In the genomic region with DNA sequence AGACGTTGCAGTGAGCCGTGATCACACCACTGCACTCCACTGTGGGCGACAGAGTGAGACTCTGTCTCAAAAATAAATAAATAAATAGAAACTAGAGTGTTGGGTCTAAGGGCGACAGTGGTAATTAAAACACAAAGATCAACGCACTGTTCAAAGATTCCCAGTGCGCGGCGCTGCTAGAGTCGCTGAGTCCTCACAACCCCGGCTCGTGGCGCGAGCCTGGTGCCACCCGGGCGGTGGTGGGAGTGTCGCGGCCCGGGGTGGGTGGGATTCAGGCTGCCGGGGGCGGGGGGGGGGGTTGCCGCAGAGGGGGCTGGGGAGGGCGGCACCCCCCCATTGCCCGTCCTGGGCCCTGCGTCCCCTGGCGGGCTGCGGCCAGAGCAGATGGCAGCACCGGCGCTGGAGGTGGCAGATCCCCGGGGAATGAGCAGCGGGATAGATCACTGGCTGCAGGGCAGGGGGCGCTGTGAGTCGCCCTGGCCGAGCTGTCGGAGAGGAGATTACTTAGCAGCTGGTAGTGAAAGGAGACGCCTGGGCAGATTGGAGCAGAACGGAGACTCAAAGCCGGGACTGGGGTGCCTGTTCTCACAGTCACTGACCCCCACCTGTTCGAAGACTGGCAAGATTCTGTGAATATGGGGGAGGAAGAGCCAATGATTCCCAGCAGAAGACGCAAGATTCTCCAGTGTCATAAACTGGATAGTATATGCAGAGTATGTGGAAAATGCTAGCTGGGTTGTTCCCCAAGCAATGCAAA, we compare ENCODE assay signal across 8 cellular contexts. TPM values are rescaled to one million over a fixed set of nuclear protein-coding genes. Genes with fewer than 3 reads are reported as not detected.
DNase-seq lines count a peak whose midpoint lies in the region; ATAC-seq and TF ChIP-seq lines count a peak whose summit lies in the region.

No MANE protein-coding gene starts in this region.

- peak overlapping the region; percentile 22 for H2AFZ ChIP-seq in mammary epithelial cell (ENCODE audit: low read depth, low read length)

- peak overlapping the region; percentile 47 for H3K4me3 Mint-ChIP-seq in T-helper 2 cell treated with Interferon-gamma antibody and Interleukin-4, amounts not matched to agents 5 μg/mL and 100 μg/mL, for 36 hours

- H3K27ac ChIP-seq in mammary epithelial cell (ENCODE audit: insufficient read depth, low read depth, low read length), result no peak overlapping the region
- no peak overlapping the region for H3K27ac ChIP-seq in skeletal muscle tissue (ENCODE audit: low read depth, low read length)

- H3K27me3 ChIP-seq in mammary epithelial cell (ENCODE audit: insufficient read depth, low read length) (no peaks in the 10 kb centered on the region), skeletal muscle tissue (ENCODE audit: control insufficient read depth in 3 of 3, insufficient read depth in 3 of 3, low read length in 3 of 3) (peaks cover 0 to 4% (median 0%) of the 10 kb centered on the region in 3 donors)

- CTCF ChIA-PET in HEK293T (lab: Yijun Ruan, JAX) (interaction anchor here (0.6 to 1.8 kb wide), 4 partner anchors 24 to 92 kb away, joined by 3 to 5 read pairs (median 4); no protein-coding TSS in a partner anchor), mammary epithelial cell (lab: Charles Lee; ENCODE audit: low non-redundant PET) (no interaction called here)

- no peaks in the 10 kb centered on the region for H3K9me3 Mint-ChIP-seq in T-helper 2 cell treated with Interferon-gamma antibody and Interleukin-4, amounts not matched to agents 5 μg/mL and 100 μg/mL, for 36 hours

- POLR2A ChIA-PET in HEK293T (lab: Yijun Ruan, JAX), result interaction anchor here (0.6 to 1.0 kb wide), 2 partner anchors 55 to 56 kb away, joined by 3 read pairs; partner anchors contain the start of gene CBX6

- dilution Hi-C loops in mammary epithelial cell (cut with HindIII; ENCODE audit: low sequenced_read_pairs), result no loop called here

- peaks cover 3% of the 10 kb centered on the region for H3K4me1 Mint-ChIP-seq in T-helper 2 cell treated with Interferon-gamma antibody and Interleukin-4, amounts not matched to agents 5 μg/mL and 100 μg/mL, for 36 hours (ENCODE audit: low read depth)

- no peaks in the 10 kb centered on the region for H3K36me3 ChIP-seq in mammary epithelial cell (ENCODE audit: insufficient read depth, low read length)
- no peaks in the 10 kb centered on the region for H3K36me3 ChIP-seq in skeletal muscle tissue (ENCODE audit: control insufficient read depth in 3 of 3, insufficient read depth in 3 of 3, low read length in 3 of 3)

- no peak overlapping the region for H3K27ac Mint-ChIP-seq in T-helper 2 cell treated with Interferon-gamma antibody and Interleukin-4, amounts not matched to agents 5 μg/mL and 100 μg/mL, for 36 hours

- H3K9ac ChIP-seq in mammary epithelial cell (ENCODE audit: insufficient read depth, low read length) (no peak overlapping the region), skeletal muscle tissue (ENCODE audit: low read depth in 1 of 3, low read length in 3 of 3) (peak overlapping the region; percentile 36 to 64 (median 63))

- no peaks in the 10 kb centered on the region for H3K9me3 ChIP-seq in mammary epithelial cell (replicated peaks; ENCODE audit: insufficient read depth, low read length)
- no peaks in the 10 kb centered on the region for H3K9me3 ChIP-seq in skeletal muscle tissue (ENCODE audit: control insufficient read depth in 3 of 3, low read length in 3 of 3)

- intact Hi-C loops in mammary epithelial cell (cut with micrococcal nuclease), result no loop called here

- no peaks in the 10 kb centered on the region for H3K79me2 ChIP-seq in mammary epithelial cell (ENCODE audit: insufficient read depth, low read length)

- no peak for ATAC-seq in GM18498 (IDR thresholded peaks at IDR 0.05; ENCODE audit: unreplicated experiment)

- H3K36me3 Mint-ChIP-seq in T-helper 2 cell treated with Interferon-gamma antibody and Interleukin-4, amounts not matched to agents 5 μg/mL and 100 μg/mL, for 36 hours (ENCODE audit: low read depth), result no peaks in the 10 kb centered on the region

- WGBS in mammary epithelial cell (ENCODE audit: low coverage, missing lambda C conversion rate), result 27% methylated on average over 20 of the region's 39 CpGs

- H3K4me1 ChIP-seq in mammary epithelial cell (ENCODE audit: insufficient read depth, low read length) (peaks cover 19% of the 10 kb centered on the region), skeletal muscle tissue (ENCODE audit: control insufficient read depth in 3 of 3, insufficient read depth in 3 of 3, low read length in 3 of 3) (peaks cover 10 to 24% (median 18%) of the 10 kb centered on the region in 3 donors)

- peak overlapping the region; percentile 60 for H3K4me2 ChIP-seq in mammary epithelial cell (ENCODE audit: insufficient read depth, low read depth, low read length)

- DNase-seq in AG09319 (ENCODE audit: extremely low read depth, low read depth) (no peak), HEK293T (ENCODE audit: extremely low spot score) (peak; percentile 80), mammary epithelial cell (no peak), iPS-NIHi11 (ENCODE audit: low spot score) (peak; percentile 82), NCI-H345 (lab: John Stamatoyannopoulos, UW) (no peak)
- DNase-seq in T-helper 2 cell treated with Interferon-gamma antibody and Interleukin-4, amounts not matched to agents 5 μg/mL and 100 μg/mL, for 36 hours (ENCODE audit: low spot score), result peak; percentile 42

- TF ChIP-seq CTCF in AG09319 (IDR thresholded peaks at IDR 0.05; ENCODE audit: low read depth, low read length), result peak; percentile 72
- peak; percentile 41 to 64 for TF ChIP-seq CTCF in mammary epithelial cell (conservative IDR thresholded peaks at IDR 0.05 in 1 of 2, IDR thresholded peaks at IDR 0.05 in 1 of 2; ENCODE audit: extremely low read depth in 1 of 2, insufficient read depth in 1 of 2, low read depth in 1 of 2, low read length in 2 of 2)

- in situ Hi-C loops in mammary epithelial cell (cut with MboI; ENCODE audit: low sequenced_read_pairs in 2 of 2), result no loop called here

- H3K27me3 Mint-ChIP-seq in T-helper 2 cell treated with Interferon-gamma antibody and Interleukin-4, amounts not matched to agents 5 μg/mL and 100 μg/mL, for 36 hours (ENCODE audit: low read depth), result peaks cover 49% of the 10 kb centered on the region

- H4K20me1 ChIP-seq in mammary epithelial cell (ENCODE audit: insufficient read depth, low read length), result no peaks in the 10 kb centered on the region

- BruUV-seq in mammary epithelial cell (replicated peaks; lab: Mats Ljungman, UMichigan), result no TSS peak

- no peak overlapping the region for H3K4me3 ChIP-seq in mammary epithelial cell (replicated peaks in 1 of 3; ENCODE audit: insufficient read depth in 1 of 3, low read depth in 2 of 3, low read length in 3 of 3)
- peak overlapping the region; percentile 63 to 71 (median 70) for H3K4me3 ChIP-seq in skeletal muscle tissue (ENCODE audit: low read length in 3 of 3)

TF ChIP-seq in HEK293T, 16 proteins besides CTCF, POLR2A, EP300 and RAD21:
- TF ChIP-seq ZNF384 (IDR thresholded peaks at IDR 0.05) (no peak), LEF1 (IDR thresholded peaks at IDR 0.05; ENCODE audit: borderline replicate concordance) (no peak), CTBP1 (IDR thresholded peaks at IDR 0.05; ENCODE audit: borderline replicate concordance) (no peak), FOXM1 (IDR thresholded peaks at IDR 0.05; ENCODE audit: borderline replicate concordance) (no peak), BHLHE40 (IDR thresholded peaks at IDR 0.05; ENCODE audit: borderline replicate concordance) (no peak), ARNT (IDR thresholded peaks at IDR 0.05) (no peak), ELF4 (IDR thresholded peaks at IDR 0.05) (no peak), FOXK2 (IDR thresholded peaks at IDR 0.05) (no peak), SP1 (IDR thresholded peaks at IDR 0.05) (no peak), TARDBP (IDR thresholded peaks at IDR 0.05) (no peak), FOXA1 (IDR thresholded peaks at IDR 0.05) (no peak), SUZ12 (IDR thresholded peaks at IDR 0.05) (no peak), HDGF (IDR thresholded peaks at IDR 0.05; ENCODE audit: borderline replicate concordance) (no peak), NFRKB (IDR thresholded peaks at IDR 0.05) (no peak), L3MBTL2 (conservative IDR thresholded peaks at IDR 0.05) (no peak)
- TF ChIP-seq, protein P1, sequence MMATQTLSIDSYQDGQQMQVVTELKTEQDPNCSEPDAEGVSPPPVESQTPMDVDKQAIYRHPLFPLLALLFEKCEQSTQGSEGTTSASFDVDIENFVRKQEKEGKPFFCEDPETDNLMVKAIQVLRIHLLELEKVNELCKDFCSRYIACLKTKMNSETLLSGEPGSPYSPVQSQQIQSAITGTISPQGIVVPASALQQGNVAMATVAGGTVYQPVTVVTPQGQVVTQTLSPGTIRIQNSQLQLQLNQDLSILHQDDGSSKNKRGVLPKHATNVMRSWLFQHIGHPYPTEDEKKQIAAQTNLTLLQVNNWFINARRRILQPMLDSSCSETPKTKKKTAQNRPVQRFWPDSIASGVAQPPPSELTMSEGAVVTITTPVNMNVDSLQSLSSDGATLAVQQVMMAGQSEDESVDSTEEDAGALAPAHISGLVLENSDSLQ (IDR thresholded peaks at IDR 0.05), result no peak

RNA-seq across cellular contexts. Expression of gene APOBEC3A, which starts 30.2 kb away (rescaled TPM):
- total RNA-seq in mammary epithelial cell (not detected), skeletal muscle tissue (0.52 TPM)
- polyA plus RNA-seq in mammary epithelial cell, result not detected
- not detected for polyA minus RNA-seq in mammary epithelial cell

RNA-seq across cellular contexts. Expression of gene APOBEC3B, which starts 54.9 kb away (rescaled TPM):
- total RNA-seq in mammary epithelial cell (10 to 100 TPM in 1 of 2 donors, under 1 TPM in 1; 0.83 to 21.2 TPM), skeletal muscle tissue (1.6 TPM)
- polyA plus RNA-seq in mammary epithelial cell, result 21.6 TPM
- polyA minus RNA-seq in mammary epithelial cell, result 17.2 TPM

RNA-seq across cellular contexts. Expression of gene CBX6, which starts 55.2 kb away (rescaled TPM):
- total RNA-seq in mammary epithelial cell, result 10 to 100 TPM; 32.3 to 55.7 TPM
- polyA plus RNA-seq in mammary epithelial cell, result 17.2 TPM
- 49.3 TPM for polyA minus RNA-seq in mammary epithelial cell
- 19.3 TPM for total RNA-seq in skeletal muscle tissue

Comparison
In these comparisons a context has a peak if more than half of its experiments do, and no peak if none do; other contexts are left out.
1. DNase-seq: peak in HEK293T (single experiment), T-helper 2 cell treated with Interferon-gamma antibody and Interleukin-4, amounts not matched to agents 5 μg/mL and 100 μg/mL, for 36 hours (single experiment) and iPS-NIHi11 (single experiment); none in AG09319 (single experiment), mammary epithelial cell (single experiment) and NCI-H345 (single experiment).
2. H3K4me3 ChIP-seq: peak in skeletal muscle tissue (3 of 3); none in mammary epithelial cell (0 of 3).